25 cellular contexts compared by ENCODE assay signal in the genomic region with DNA sequence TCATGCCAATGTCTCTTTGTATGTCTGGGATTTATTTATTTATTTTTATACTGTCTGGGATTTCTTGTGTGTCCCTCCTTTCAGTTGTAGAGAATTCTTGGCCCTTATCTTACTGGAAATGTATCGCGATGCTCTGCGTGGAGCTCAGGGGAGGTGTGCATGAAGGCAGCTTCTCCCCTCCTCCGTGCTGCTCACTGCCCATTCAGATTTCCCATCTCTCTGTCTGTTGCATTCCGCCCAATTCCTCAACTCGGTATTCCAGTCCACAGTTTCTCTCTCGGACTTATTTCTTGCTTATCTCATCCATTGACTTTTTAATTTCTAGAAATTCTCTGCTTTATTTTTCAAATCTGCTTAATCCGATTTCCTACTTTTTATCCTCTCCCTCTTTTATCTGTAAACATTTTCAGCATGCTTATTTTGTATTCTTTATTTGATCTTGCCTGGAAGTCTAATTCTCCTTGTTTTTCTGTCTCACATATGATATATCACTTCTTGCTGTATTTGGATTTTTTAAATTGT.
"Had no signal": no experiment of that assay in that cellular context is flagged by ENCODE, and none has a peak within 500 bp of the region (broad histone marks: within the 10 kb centered on the region; RNA-seq: fewer than 3 reads in every experiment).

No MANE protein-coding gene starts in this region.

- DNase-seq: islet precursor cell; left ventricle myocardium inferior; mesendoderm; naive B cell; natural killer cell; nephron progenitor cell; ovary; stimulated activated CD4-positive, alpha-beta T cell treated with anti-CD3 and anti-CD28 coated beads, Interleukin-12 subunit alpha, Interleukin-12 subunit beta, amount 100 ng/mL, for 4 hours; stimulated activated CD4-positive, alpha-beta T cell treated with anti-CD3 and anti-CD28 coated beads, Interleukin-15, amount 100 ng/mL, for 24 hours; stimulated activated CD4-positive, alpha-beta T cell treated with anti-CD3 and anti-CD28 coated beads, Interleukin-2, amount 100 ng/mL, for 24 hours; stimulated activated CD4-positive, alpha-beta T cell treated with anti-CD3 and anti-CD28 coated beads, Interleukin-4, amount 100 ng/mL, for 1 hour; stimulated activated naive CD4-positive, alpha-beta T cell; tibial artery; trophoblast cell; upper lobe of right lung had no signal

- H3K9me3 ChIP-seq: left ventricle myocardium inferior, ovary, right atrium auricular region, suprapubic skin, thoracic aorta, tibial artery, upper lobe of right lung had no signal

- H3K36me3 Mint-ChIP-seq: natural killer cell had no signal

- H3K27ac Mint-ChIP-seq: mesothelial cell of epicardium; natural killer cell; nephron progenitor cell; progenitor cell of endocrine pancreas; stimulated activated naive CD8-positive, alpha-beta T cell treated with anti-CD3 and anti-CD28 coated beads, Interleukin-15, Interleukin-2, amounts not matched to agents 100 ng/mL and 50 ng/mL, for 24 hours had no signal

- H3K9me3 Mint-ChIP-seq: mesothelial cell of epicardium; naive B cell; natural killer cell; nephron progenitor cell; stimulated activated effector memory CD8-positive, alpha-beta T cell treated with anti-CD3 and anti-CD28 coated beads, Interleukin-12 subunit alpha, Interleukin-12 subunit beta, amount 100 ng/mL, for 72 hours; stimulated activated naive CD8-positive, alpha-beta T cell treated with anti-CD3 and anti-CD28 coated beads, Interleukin-15, Interleukin-2, amounts not matched to agents 100 ng/mL and 50 ng/mL, for 24 hours had no signal

- H3K4me3 Mint-ChIP-seq: mesothelial cell of epicardium; naive B cell; natural killer cell; nephron progenitor cell; stimulated activated effector memory CD8-positive, alpha-beta T cell treated with anti-CD3 and anti-CD28 coated beads, Interleukin-12 subunit alpha, Interleukin-12 subunit beta, amount 100 ng/mL, for 72 hours; stimulated activated naive CD8-positive, alpha-beta T cell treated with anti-CD3 and anti-CD28 coated beads, Interleukin-15, Interleukin-2, amounts not matched to agents 100 ng/mL and 50 ng/mL, for 24 hours had no signal

- H3K27me3 ChIP-seq: ovary, right atrium auricular region, suprapubic skin, tibial artery, upper lobe of right lung had no signal

- ATAC-seq: natural killer cell; sciatic nerve; stimulated activated effector memory CD8-positive, alpha-beta T cell treated with anti-CD3 and anti-CD28 coated beads, Interleukin-12 subunit alpha, Interleukin-12 subunit beta, amount 100 ng/mL, for 72 hours; upper lobe of right lung had no signal

- H3K27me3 Mint-ChIP-seq: naive B cell; progenitor cell of endocrine pancreas; stimulated activated naive CD8-positive, alpha-beta T cell treated with anti-CD3 and anti-CD28 coated beads, Interleukin-15, Interleukin-2, amounts not matched to agents 100 ng/mL and 50 ng/mL, for 24 hours had no signal

- H3K4me1 Mint-ChIP-seq: stimulated activated effector memory CD8-positive, alpha-beta T cell treated with anti-CD3 and anti-CD28 coated beads, Interleukin-12 subunit alpha, Interleukin-12 subunit beta, amount 100 ng/mL, for 72 hours had no signal

- H3K4me3 ChIP-seq: left ventricle myocardium inferior, lung, ovary, right atrium auricular region, skin epidermis, suprapubic skin, thoracic aorta, tibial artery, upper lobe of right lung had no signal

- H3K36me3 ChIP-seq: ovary had no signal
